8 cellular contexts compared by ENCODE assay signal in genomic region chr10:100046088-100046487, GRCh38.
DNase-seq lines count a peak whose midpoint lies in the region; TF ChIP-seq lines count a peak whose summit lies in the region.

No MANE protein-coding gene starts in this region.

- no peaks in the 10 kb centered on the region for H3K27me3 ChIP-seq in HL-60 (ENCODE audit: insufficient read depth, poor library complexity, severe bottlenecking)

- DNase-seq in NCI-H1436 (lab: John Stamatoyannopoulos, UW), result peak; percentile 73
- no peak for DNase-seq in NCI-H1436 treated with DMSO at 0.1 percent for 48 hours (lab: John Stamatoyannopoulos, UW)
- peak; percentile 48 to 79 for DNase-seq in HL-60 (ENCODE audit: low read depth in 1 of 2, low spot score in 1 of 2)
- DNase-seq in NOMO-1 treated with dmso at 0.1 percent for 144 hours (lab: John Stamatoyannopoulos, UW; ENCODE audit: unreplicated experiment), result peak; percentile 23
- peak; percentile 46 to 92 (median 83) for DNase-seq in activated CD8-positive, alpha-beta memory T cell treated with anti-CD3 and anti-CD28 coated beads for 48 hours (ENCODE audit: low read depth in 2 of 3, low spot score in 2 of 3)
- peak; percentile 54 for DNase-seq in epidermal melanocyte (ENCODE audit: insufficient read length, low spot score)
- DNase-seq in middle frontal gyrus (ENCODE audit: extremely low spot score, low spot score), result peak; percentile 70
- DNase-seq in stimulated activated CD8-positive, alpha-beta memory T cell treated with anti-CD3 and anti-CD28 coated beads, Interleukin-4, amount 100 ng/mL, for 1 hour (ENCODE audit: low read depth in 2 of 2, low spot score in 1 of 2), result peak; percentile 68 to 69

- peak; percentile 80 for TF ChIP-seq CTCF in HL-60 (IDR thresholded peaks at IDR 0.05; ENCODE audit: insufficient read depth, low read length)

- no peak overlapping the region for H3K4me3 ChIP-seq in HL-60 (replicated peaks; ENCODE audit: insufficient read depth, low read length)

- H3K27ac ChIP-seq in HL-60 (replicated peaks), result no peak overlapping the region
